8 cellular contexts compared by ENCODE assay signal in genomic region chr7:116671681-116672595, GRCh38. TPM values are rescaled to one million over a fixed set of nuclear protein-coding genes. Genes with fewer than 3 reads are reported as not detected.
DNase-seq lines count a peak whose midpoint lies in the region; ATAC-seq and TF ChIP-seq lines count a peak whose summit lies in the region.

Gene MET (plus strand): TSS chr7:116672196. CDS start chr7:116699085, 26,889 bp downstream.

- no peaks in the 10 kb centered on the region for H3K9me3 Mint-ChIP-seq in stimulated activated naive B cell treated with anti-CD40 and anti-IgM and Interleukin-4, amounts not matched to agents 10 μg/mL and 1 μg/mL and 100 μg/mL, for 72 hours

- peaks cover 7 to 13% of the 10 kb centered on the region in 2 donors for H3K4me1 Mint-ChIP-seq in stimulated activated naive B cell treated with anti-CD40 and anti-IgM and Interleukin-4, amounts not matched to agents 10 μg/mL and 1 μg/mL and 100 μg/mL, for 72 hours

- peak; percentile 57 for TF ChIP-seq CTCF in GM13977 (IDR thresholded peaks at IDR 0.05; ENCODE audit: extremely low read depth, insufficient read depth, missing control alignments)

- H3K4me3 ChIP-seq in mesodermal cell (ENCODE audit: extremely low read depth, insufficient read depth, low read length, poor library complexity, severe bottlenecking) = peak within 1 kb of the TSS; percentile 42

- H3K27me3 Mint-ChIP-seq in stimulated activated naive B cell treated with anti-CD40 and anti-IgM and Interleukin-4, amounts not matched to agents 10 μg/mL and 1 μg/mL and 100 μg/mL, for 72 hours = peaks cover 52 to 68% of the 10 kb centered on the region in 2 donors

- peak within 1 kb of the TSS; percentile 37 for H3K27ac Mint-ChIP-seq in stimulated activated naive B cell treated with anti-CD40 and anti-IgM and Interleukin-4, amounts not matched to agents 10 μg/mL and 1 μg/mL and 100 μg/mL, for 72 hours

- 0 to 1% methylated on average over 68 to 82 of the region's 101 CpGs for WGBS in mesodermal cell (ENCODE audit: insufficient coverage in 2 of 2), 2 experiments

- DNase-seq in 8988T = peak; percentile 70
- DNase-seq in GM13977 (ENCODE audit: low spot score) = peak; percentile 80
- DNase-seq in NCI-H146 treated with DMSO at 0.1 percent for 48 hours (lab: John Stamatoyannopoulos, UW; ENCODE audit: unreplicated experiment) = peak; percentile 14
- DNase-seq in activated CD4-positive, alpha-beta T cell treated with anti-CD3 and anti-CD28 coated beads, Interleukin-2, amount 50 U/mL, for 48 hours = peak; percentile 52 to 62
- no peak for DNase-seq in epithelial cell of prostate (ENCODE audit: low read depth, low spot score)
- peak; percentile 48 for DNase-seq in stimulated activated naive B cell treated with anti-CD40 and anti-IgM and Interleukin-4, amounts not matched to agents 10 μg/mL and 1 μg/mL and 100 μg/mL, for 72 hours

- H3K36me3 Mint-ChIP-seq in stimulated activated naive B cell treated with anti-CD40 and anti-IgM and Interleukin-4, amounts not matched to agents 10 μg/mL and 1 μg/mL and 100 μg/mL, for 72 hours = no peaks in the 10 kb centered on the region

- ATAC-seq in HG02852 (IDR thresholded peaks at IDR 0.05; ENCODE audit: unreplicated experiment) = peak; percentile 92
- peak; percentile 94 to 95 for ATAC-seq in stimulated activated naive B cell treated with anti-CD40 and anti-IgM and Interleukin-4, amounts not matched to agents 10 μg/mL and 1 μg/mL and 100 μg/mL, for 72 hours (replicated peaks)

- no peaks in the 10 kb centered on the region for H3K4me1 ChIP-seq in mesodermal cell (ENCODE audit: control insufficient read depth, insufficient read depth, low read length, poor library complexity, severe bottlenecking)

- no peaks in the 10 kb centered on the region for H3K9me3 ChIP-seq in mesodermal cell (ENCODE audit: control insufficient read depth, low read length)

- peak within 1 kb of the TSS; percentile 83 to 85 for H3K4me3 Mint-ChIP-seq in stimulated activated naive B cell treated with anti-CD40 and anti-IgM and Interleukin-4, amounts not matched to agents 10 μg/mL and 1 μg/mL and 100 μg/mL, for 72 hours

- H3K36me3 ChIP-seq in mesodermal cell (ENCODE audit: control insufficient read depth, insufficient read depth, low read length) = no peaks in the 10 kb centered on the region

- peak within 1 kb of the TSS; percentile 91 for H3K27ac ChIP-seq in epithelial cell of prostate
- H3K27ac ChIP-seq in mesodermal cell (ENCODE audit: low read depth, low read length, severe bottlenecking) = no peak within 1 kb of the TSS

- in situ Hi-C loops in GM13977 (cut with MboI; ENCODE audit: low pct_unique_long_range_greater_than_20kb, low sequenced_read_pairs, unreplicated experiment) = loop anchor here (10.0 kb wide), 1 partner anchor 133 kb away; no protein-coding TSS in a partner anchor

RNA-seq across cellular contexts. Expression of gene MET, which starts in this region (rescaled TPM):
- polyA plus RNA-seq in mesodermal cell (2013, experiment 1 of 2) = 1.7 TPM
- polyA plus RNA-seq in mesodermal cell (2013, experiment 2 of 2) = 1.6 TPM
